8 cellular contexts compared by ENCODE assay signal in the genomic region with DNA sequence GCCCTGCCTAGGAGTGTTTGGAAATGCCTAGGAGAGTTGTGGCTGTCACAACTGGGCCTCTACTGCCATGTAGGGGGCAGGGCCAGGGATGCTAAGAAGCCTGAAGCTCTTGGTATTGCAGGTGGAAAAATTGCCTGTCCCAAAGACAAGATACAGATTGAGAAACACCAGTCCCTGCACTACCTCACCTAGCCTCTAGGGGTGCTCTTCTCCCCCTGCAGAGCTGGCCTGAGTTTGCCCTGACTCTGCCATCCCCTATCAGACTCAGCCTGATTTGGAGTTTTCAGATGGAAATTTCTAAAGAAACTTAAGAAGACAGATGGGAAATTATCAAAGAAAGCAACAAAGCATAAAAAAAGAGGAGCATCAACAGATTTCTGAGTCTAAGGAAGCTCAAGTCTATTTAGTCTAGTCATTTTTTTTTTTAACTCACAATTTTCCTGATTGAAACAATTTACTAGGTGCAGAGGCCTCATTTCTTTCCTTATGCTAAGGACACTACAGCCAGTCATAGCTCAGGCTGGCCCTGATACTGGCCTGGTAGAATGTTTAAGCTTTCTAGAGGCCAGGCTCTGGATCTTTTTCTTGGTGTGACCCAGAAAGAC.
DNase-seq lines count a peak whose midpoint lies in the region; ATAC-seq, FAIRE-seq and TF ChIP-seq lines count a peak whose summit lies in the region.

No MANE protein-coding gene starts in this region.

- H3K27me3 Mint-ChIP-seq in activated CD8-positive, alpha-beta T cell treated with anti-CD3 and anti-CD28 coated beads for 36 hours, result peaks cover 6% of the 10 kb centered on the region
- peaks cover 25% of the 10 kb centered on the region for H3K27me3 Mint-ChIP-seq in nephron (ENCODE audit: low read depth)

- H3K27me3 ChIP-seq in esophagus muscularis mucosa, result peaks cover 0 to under 1% (median 0%) of the 10 kb centered on the region in 4 donors
- H3K27me3 ChIP-seq in transverse colon, result no peaks in the 10 kb centered on the region

- ATAC-seq in activated CD8-positive, alpha-beta T cell treated with anti-CD3 and anti-CD28 coated beads for 36 hours, result peak; percentile 99
- no peak for ATAC-seq in GM21737 (IDR thresholded peaks at IDR 0.05; ENCODE audit: unreplicated experiment)

- no peaks in the 10 kb centered on the region for H3K4me1 Mint-ChIP-seq in activated CD8-positive, alpha-beta T cell treated with anti-CD3 and anti-CD28 coated beads for 36 hours (ENCODE audit: low read depth)
- H3K4me1 Mint-ChIP-seq in nephron, result peaks cover 13% of the 10 kb centered on the region

- DNase-seq in AG08396 (ENCODE audit: low spot score) (peak; percentile 64), GM19239 (ENCODE audit: insufficient read length, low spot score) (peak; percentile 24), NCI-H774 (lab: John Stamatoyannopoulos, UW) (peak; percentile 22), esophagus muscularis mucosa (ENCODE audit: extremely low spot score) (peak; percentile 86), transverse colon (peak; percentile 63)
- peak; percentile 68 for DNase-seq in activated CD8-positive, alpha-beta T cell treated with anti-CD3 and anti-CD28 coated beads for 36 hours

- no peaks in the 10 kb centered on the region for H3K9me3 Mint-ChIP-seq in activated CD8-positive, alpha-beta T cell treated with anti-CD3 and anti-CD28 coated beads for 36 hours
- no peaks in the 10 kb centered on the region for H3K9me3 Mint-ChIP-seq in nephron

- H3K4me1 ChIP-seq in esophagus muscularis mucosa (no peaks in the 10 kb centered on the region), transverse colon (peaks cover 0 to 8% (median 7%) of the 10 kb centered on the region in 4 donors)

- POLR2A ChIA-PET in activated CD8-positive, alpha-beta T cell treated with anti-CD3 and anti-CD28 coated beads for 36 hours (lab: Charles Lee), result interaction anchor here (0.6 kb wide), 1 partner anchor 15 kb away, joined by 3 read pairs; no protein-coding TSS in a partner anchor

- TF ChIP-seq CTCF in activated CD8-positive, alpha-beta T cell treated with anti-CD3 and anti-CD28 coated beads for 36 hours (IDR thresholded peaks at IDR 0.05), result peak; percentile 91
- TF ChIP-seq CTCF in esophagus muscularis mucosa (IDR thresholded peaks at IDR 0.05), result peak; percentile 75 to 97 (median 88)
- TF ChIP-seq CTCF in nephron (IDR thresholded peaks at IDR 0.05; ENCODE audit: unreplicated experiment in 3 of 3), result peak; percentile 82 to 88 (median 87)
- TF ChIP-seq CTCF in transverse colon (IDR thresholded peaks at IDR 0.05), result peak; percentile 74 to 99 (median 96)

- H3K36me3 Mint-ChIP-seq in activated CD8-positive, alpha-beta T cell treated with anti-CD3 and anti-CD28 coated beads for 36 hours (ENCODE audit: low read depth), result no peaks in the 10 kb centered on the region
- H3K36me3 Mint-ChIP-seq in nephron (ENCODE audit: low read depth), result no peaks in the 10 kb centered on the region

- H3K9me3 ChIP-seq in esophagus muscularis mucosa, result no peaks in the 10 kb centered on the region
- H3K9me3 ChIP-seq in transverse colon, result no peaks in the 10 kb centered on the region

- no peak overlapping the region for H3K27ac ChIP-seq in esophagus muscularis mucosa (replicated peaks in 1 of 4)
- H3K27ac ChIP-seq in transverse colon, result no peak overlapping the region

- no peak overlapping the region for H3K4me3 Mint-ChIP-seq in activated CD8-positive, alpha-beta T cell treated with anti-CD3 and anti-CD28 coated beads for 36 hours
- H3K4me3 Mint-ChIP-seq in nephron, result no peak overlapping the region

- H3K27ac Mint-ChIP-seq in activated CD8-positive, alpha-beta T cell treated with anti-CD3 and anti-CD28 coated beads for 36 hours, result no peak overlapping the region
- H3K27ac Mint-ChIP-seq in nephron, result no peak overlapping the region

- FAIRE-seq in GM19239 (lab: Jason Lieb, UNC), result peak; percentile 95

- no peak for TF ChIP-seq EP300 in esophagus muscularis mucosa (IDR thresholded peaks at IDR 0.05)
- no peak for TF ChIP-seq EP300 in transverse colon (IDR thresholded peaks at IDR 0.05; ENCODE audit: low read depth)

- intact Hi-C loops in activated CD8-positive, alpha-beta T cell treated with anti-CD3 and anti-CD28 coated beads for 36 hours (cut with micrococcal nuclease), result no loop called here
- intact Hi-C loops in esophagus muscularis mucosa (cut with DNase I) (no loop called here), transverse colon (cut with DNase I; ENCODE audit: low total_unique reads) (no loop called here)

- no peak overlapping the region for H3K4me3 ChIP-seq in esophagus muscularis mucosa
- no peak overlapping the region for H3K4me3 ChIP-seq in transverse colon

- CTCF ChIA-PET in activated CD8-positive, alpha-beta T cell treated with anti-CD3 and anti-CD28 coated beads for 36 hours (lab: Charles Lee), result interaction anchor here (0.6 to 12.4 kb wide), 53 partner anchors 8 to 356 kb away, joined by 3 to 158 read pairs (median 4); no protein-coding TSS in a partner anchor

- H3K36me3 ChIP-seq in esophagus muscularis mucosa (no peaks in the 10 kb centered on the region), transverse colon (no peaks in the 10 kb centered on the region)

- in situ Hi-C loops in transverse colon (cut with MboI; ENCODE audit: low pct_ligation_motif_present in 1 of 4, low pct_unique_long_range_greater_than_20kb in 1 of 4, low sequenced_read_pairs in 3 of 4), result no loop called here

- TF ChIP-seq POLR2A in esophagus muscularis mucosa (IDR thresholded peaks at IDR 0.05; ENCODE audit: low read depth), result no peak
- no peak for TF ChIP-seq POLR2A in transverse colon (IDR thresholded peaks at IDR 0.05)

Comparison
In these comparisons a context has a peak if more than half of its experiments do, and no peak if none do; other contexts are left out.
1. DNase-seq: peak in every context shown above with its lines; median percentile 86 in esophagus muscularis mucosa; 68 in activated CD8-positive, alpha-beta T cell treated with anti-CD3 and anti-CD28 coated beads for 36 hours; 64 in AG08396; 63 in transverse colon; 24 in GM19239; 22 in NCI-H774.